Comparison of ENCODE assay signal across 1 cellular context in genomic region chr7:6093375-6093774, GRCh38.
TF ChIP-seq lines count a peak whose summit lies in the region.

No MANE protein-coding gene starts in this region.

TF ChIP-seq in HepG2, 621 proteins besides CTCF, POLR2A, EP300 and RAD21:
- TF ChIP-seq ZNF772 (CRISPR knock-in tag; IDR thresholded peaks at IDR 0.05) (no peak), PREB (CRISPR knock-in tag; IDR thresholded peaks at IDR 0.05) (no peak), NFKBIZ (CRISPR knock-in tag; IDR thresholded peaks at IDR 0.05) (no peak), HNRNPK (IDR thresholded peaks at IDR 0.05; ENCODE audit: low read depth, low read length, poor library complexity, severe bottlenecking) (no peak), HOXA9 (CRISPR knock-in tag; IDR thresholded peaks at IDR 0.05; ENCODE audit: borderline replicate concordance) (no peak), KLF6 (CRISPR knock-in tag; IDR thresholded peaks at IDR 0.05) (no peak), FOXK1 (CRISPR knock-in tag; IDR thresholded peaks at IDR 0.05; ENCODE audit: borderline replicate concordance, low read depth) (no peak), CHD2 (IDR thresholded peaks at IDR 0.05; ENCODE audit: low read depth, low read length) (no peak), HES4 (CRISPR knock-in tag; IDR thresholded peaks at IDR 0.05; ENCODE audit: borderline replicate concordance) (no peak), ZBTB3 (CRISPR knock-in tag; IDR thresholded peaks at IDR 0.05; ENCODE audit: borderline replicate concordance, low read depth) (no peak), JUND (CRISPR knock-in tag; IDR thresholded peaks at IDR 0.05) (no peak), ZBTB20 (CRISPR knock-in tag; IDR thresholded peaks at IDR 0.05; ENCODE audit: borderline replicate concordance, low read depth) (no peak), BCLAF1 (IDR thresholded peaks at IDR 0.05) (no peak), ZNF891 (CRISPR knock-in tag; IDR thresholded peaks at IDR 0.05) (no peak), SSRP1 (CRISPR knock-in tag; IDR thresholded peaks at IDR 0.05) (no peak)
